In genomic region chr6:6679633-6680032, GRCh38 we compare ENCODE assay signal across 17 cellular contexts.
A peak's percentile ranks its signal among the peaks of the same experiment; 100 is the strongest.
DNase-seq lines count a peak whose midpoint lies in the region; ATAC-seq and TF ChIP-seq lines count a peak whose summit lies in the region.
"Had no signal": no experiment of that assay in that cellular context is flagged by ENCODE, and none has a peak within 500 bp of the region (broad histone marks: within the 10 kb centered on the region; RNA-seq: fewer than 3 reads in every experiment).

No MANE protein-coding gene starts in this region.

- H3K4me3 Mint-ChIP-seq in dendritic cell treated with granulocyte-macrophage colony-stimulating factor and Interleukin-4, amounts not matched to agents 40 ng/mL and 50 ng/mL, for 4 days = no peak overlapping the region
- H3K4me3 Mint-ChIP-seq in nephron = no peak overlapping the region
- H3K4me3 Mint-ChIP-seq in natural killer cell treated with Interleukin-12 subunit alpha and Interleukin-12 subunit beta and Interleukin-15 and Interleukin-18, amount 100 ng/mL, for 72 hours = no peak overlapping the region
- H3K4me3 Mint-ChIP-seq: B cell; CD4-positive, CD25-positive, alpha-beta regulatory T cell had no signal

- DNase-seq in activated CD8-positive, alpha-beta memory T cell treated with anti-CD3 and anti-CD28 coated beads for 24 hours = peak; percentile 45
- DNase-seq in activated CD8-positive, alpha-beta memory T cell treated with anti-CD3 and anti-CD28 coated beads, Interleukin-2, amount 50 U/mL, for 4 hours = no peak
- DNase-seq in natural killer cell treated with Interleukin-12 subunit alpha and Interleukin-12 subunit beta and Interleukin-15 and Interleukin-18, amount 100 ng/mL, for 72 hours (ENCODE audit: low spot score) = no peak
- no peak for DNase-seq in activated effector memory CD4-positive, alpha-beta T cell treated with Interleukin-2 at 50 U/mL for 16 hours
- DNase-seq in activated CD4-positive, alpha-beta T cell treated with anti-CD3 and anti-CD28 coated beads for 48 hours = no peak
- DNase-seq in activated CD4-positive, alpha-beta T cell treated with anti-CD3 and anti-CD28 coated beads, Interleukin-2, amount 50 U/mL, for 1 hour = no peak
- DNase-seq: CD4-positive, CD25-positive, alpha-beta regulatory T cell; DMS153; Karpas-422; NCI-H1092 treated with DMSO at 0.1 percent for 48 hours; NCI-H187 treated with DMSO at 0.1 percent for 48 hours; NCI-H524; NCI-H774 had no signal

- H3K9me3 Mint-ChIP-seq in dendritic cell treated with granulocyte-macrophage colony-stimulating factor and Interleukin-4, amounts not matched to agents 40 ng/mL and 50 ng/mL, for 4 days = no peaks in the 10 kb centered on the region
- no peaks in the 10 kb centered on the region for H3K9me3 Mint-ChIP-seq in nephron
- no peaks in the 10 kb centered on the region for H3K9me3 Mint-ChIP-seq in natural killer cell treated with Interleukin-12 subunit alpha and Interleukin-12 subunit beta and Interleukin-15 and Interleukin-18, amount 100 ng/mL, for 72 hours

- H3K4me1 Mint-ChIP-seq in dendritic cell treated with granulocyte-macrophage colony-stimulating factor and Interleukin-4, amounts not matched to agents 40 ng/mL and 50 ng/mL, for 4 days (ENCODE audit: low read depth) = peaks cover 70% of the 10 kb centered on the region
- peaks cover 53% of the 10 kb centered on the region for H3K4me1 Mint-ChIP-seq in nephron
- H3K4me1 Mint-ChIP-seq in natural killer cell treated with Interleukin-12 subunit alpha and Interleukin-12 subunit beta and Interleukin-15 and Interleukin-18, amount 100 ng/mL, for 72 hours (ENCODE audit: low read depth in 2 of 2) = peaks cover 12 to 16% of the 10 kb centered on the region in 2 donors

- ATAC-seq in natural killer cell treated with Interleukin-12 subunit alpha and Interleukin-12 subunit beta and Interleukin-15 and Interleukin-18, amount 100 ng/mL, for 72 hours = no peak
- ATAC-seq: Right ventricle myocardium inferior had no signal

- intact Hi-C loops in dendritic cell treated with granulocyte-macrophage colony-stimulating factor and Interleukin-4, amounts not matched to agents 40 ng/mL and 50 ng/mL, for 4 days (cut with micrococcal nuclease) = loop anchor here (10.0 kb wide), 3 partner anchors 45 to 935 kb away; partner anchors contain the start of gene RREB1

- H3K36me3 Mint-ChIP-seq in dendritic cell treated with granulocyte-macrophage colony-stimulating factor and Interleukin-4, amounts not matched to agents 40 ng/mL and 50 ng/mL, for 4 days (ENCODE audit: low read depth) = no peaks in the 10 kb centered on the region
- no peaks in the 10 kb centered on the region for H3K36me3 Mint-ChIP-seq in nephron (ENCODE audit: low read depth)
- no peaks in the 10 kb centered on the region for H3K36me3 Mint-ChIP-seq in natural killer cell treated with Interleukin-12 subunit alpha and Interleukin-12 subunit beta and Interleukin-15 and Interleukin-18, amount 100 ng/mL, for 72 hours
- H3K36me3 Mint-ChIP-seq: CD4-positive, CD25-positive, alpha-beta regulatory T cell had no signal

- TF ChIP-seq CTCF in nephron (IDR thresholded peaks at IDR 0.05; ENCODE audit: unreplicated experiment in 3 of 3) = no peak

- no peaks in the 10 kb centered on the region for H3K27me3 Mint-ChIP-seq in dendritic cell treated with granulocyte-macrophage colony-stimulating factor and Interleukin-4, amounts not matched to agents 40 ng/mL and 50 ng/mL, for 4 days
- peaks cover 13% of the 10 kb centered on the region for H3K27me3 Mint-ChIP-seq in nephron (ENCODE audit: low read depth)
- H3K27me3 Mint-ChIP-seq in natural killer cell treated with Interleukin-12 subunit alpha and Interleukin-12 subunit beta and Interleukin-15 and Interleukin-18, amount 100 ng/mL, for 72 hours = peaks cover 0 to 11% of the 10 kb centered on the region in 2 donors

- H3K27ac Mint-ChIP-seq in dendritic cell treated with granulocyte-macrophage colony-stimulating factor and Interleukin-4, amounts not matched to agents 40 ng/mL and 50 ng/mL, for 4 days = peak overlapping the region; percentile 78
- H3K27ac Mint-ChIP-seq in nephron = peak overlapping the region in 2 of 3 experiments; percentile 19 to 42
- no peak overlapping the region for H3K27ac Mint-ChIP-seq in natural killer cell treated with Interleukin-12 subunit alpha and Interleukin-12 subunit beta and Interleukin-15 and Interleukin-18, amount 100 ng/mL, for 72 hours
- H3K27ac Mint-ChIP-seq: CD4-positive, CD25-positive, alpha-beta regulatory T cell had no signal

Comparison
In these comparisons a context has a peak if more than half of its experiments do, and no peak if none do; other contexts are left out.
1. H3K27ac Mint-ChIP-seq: peak in dendritic cell treated with granulocyte-macrophage colony-stimulating factor and Interleukin-4, amounts not matched to agents 40 ng/mL and 50 ng/mL, for 4 days (single experiment) and nephron (2 of 3); none in natural killer cell treated with Interleukin-12 subunit alpha and Interleukin-12 subunit beta and Interleukin-15 and Interleukin-18, amount 100 ng/mL, for 72 hours (0 of 2).